24 cellular contexts compared by ENCODE assay signal in genomic region chr5:99949969-99950524, GRCh38.
"Had no signal": no experiment of that assay in that cellular context is flagged by ENCODE, and none has a peak within 500 bp of the region (broad histone marks: within the 10 kb centered on the region; RNA-seq: fewer than 3 reads in every experiment).

No MANE protein-coding gene starts in this region.

- FAIRE-seq: HepG2, K562, RCC 7860 had no signal

- H3K27me3 Mint-ChIP-seq: IgD-negative memory B cell had no signal

- H3K9ac ChIP-seq: KMS-11 had no signal

- H3K27ac Mint-ChIP-seq: IgD-negative memory B cell had no signal

- H3K27ac ChIP-seq: KMS-11, SJSA1, SK-N-MC had no signal

- DNase-seq: Kasumi-1, MM.1S, NCI-H1092 treated with DMSO at 0.1 percent for 48 hours, NCI-H1436, NCI-H187, NCI-H2029, NCI-H2081 treated with DMSO at 0.1 percent for 48 hours, NCI-H2171, NCI-H226, NCI-H446, NCI-H510A, NCI-H524 treated with DMSO at 0.1 percent for 48 hours, NCI-H69, NCI-H774, Right ventricle myocardium superior, RPMI8226, SIG-M5 had no signal

- H3K4me2 ChIP-seq: KMS-11 had no signal

- H3K4me1 Mint-ChIP-seq: IgD-negative memory B cell had no signal

- H3K36me3 Mint-ChIP-seq: IgD-negative memory B cell had no signal

- H3K4me3 ChIP-seq: K562, SJSA1, SK-N-MC had no signal

- ATAC-seq: HepG2, K562 had no signal

- H3K4me3 Mint-ChIP-seq: IgD-negative memory B cell had no signal

- H3K4me1 ChIP-seq: SJSA1 had no signal

- H3K36me3 ChIP-seq: SJSA1 had no signal

- H3K27me3 ChIP-seq: SJSA1 had no signal

- H3K9me3 ChIP-seq: SJSA1 had no signal
